9 cellular contexts compared by ENCODE assay signal in the genomic region with DNA sequence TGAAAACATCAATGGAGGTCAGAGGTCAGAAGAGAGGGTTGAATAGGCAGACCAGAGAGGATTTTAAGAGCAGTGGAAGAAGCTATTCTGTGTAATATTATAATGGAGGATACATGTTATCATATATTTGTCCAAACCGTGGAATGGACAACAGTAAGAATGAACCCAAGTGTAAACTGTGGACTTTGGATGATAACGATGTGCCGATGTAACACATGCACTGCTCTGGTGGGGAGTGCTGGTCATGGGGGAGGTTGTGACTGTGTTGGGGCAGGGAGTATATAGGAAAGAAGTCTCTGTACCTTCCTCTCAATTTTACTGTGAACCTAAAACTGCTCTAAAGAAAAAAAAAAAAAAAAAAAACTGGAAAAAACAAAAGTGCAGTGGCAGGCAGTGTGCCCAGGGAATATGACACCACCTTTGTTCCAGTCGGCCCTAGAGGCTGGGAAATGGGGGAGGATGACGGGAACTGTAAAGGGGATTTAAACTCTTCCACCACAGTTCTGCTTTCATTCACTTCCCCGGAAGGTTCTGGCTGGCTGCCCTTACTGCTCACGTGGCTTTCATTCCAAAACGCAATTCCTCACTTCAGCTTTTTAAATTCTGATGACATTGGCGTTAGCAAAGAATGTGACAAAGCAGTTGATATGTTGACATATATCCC.
A peak's percentile ranks its signal among the peaks of the same experiment; 100 is the strongest.
DNase-seq lines count a peak whose midpoint lies in the region; ATAC-seq and TF ChIP-seq lines count a peak whose summit lies in the region.
"Had no signal": no experiment of that assay in that cellular context is flagged by ENCODE, and none has a peak within 500 bp of the region (broad histone marks: within the 10 kb centered on the region; RNA-seq: fewer than 3 reads in every experiment).

No MANE protein-coding gene starts in this region.

- H3K27ac ChIP-seq in KOPT-K1 (ENCODE audit: low read depth, low read length, poor library complexity, severe bottlenecking), result peak overlapping the region; percentile 58

- DNase-seq in AG09319 (ENCODE audit: extremely low read depth, low read depth) (peak; percentile 18), cerebellum (ENCODE audit: low spot score) (peak; percentile 10), medulla oblongata (ENCODE audit: extremely low spot score) (peak; percentile 86), NCI-H526 treated with DMSO at 0.1 percent for 48 hours (lab: John Stamatoyannopoulos, UW) (no peak), NCI-H2227 (lab: John Stamatoyannopoulos, UW; ENCODE audit: unreplicated experiment) (no peak)
- no peak for DNase-seq in activated CD4-positive, alpha-beta T cell treated with anti-CD3 and anti-CD28 coated beads, Interleukin-2, amount 50 U/mL, for 4 hours
- DNase-seq: activated B cell treated with CpG ODN at 0.5 μM for 24 hours had no signal

- no peak for ATAC-seq in HG02798 (IDR thresholded peaks at IDR 0.05; ENCODE audit: poor library complexity, unreplicated experiment)

- no peaks in the 10 kb centered on the region for H3K36me3 ChIP-seq in KOPT-K1 (ENCODE audit: insufficient read depth, low read length)

- no peaks in the 10 kb centered on the region for H3K9me3 ChIP-seq in KOPT-K1 (ENCODE audit: insufficient read depth, low read length, poor library complexity, severe bottlenecking)

- no peak for TF ChIP-seq CTCF in AG09319 (IDR thresholded peaks at IDR 0.05; ENCODE audit: low read depth, low read length)

Comparison
In these comparisons a context has a peak if more than half of its experiments do, and no peak if none do; other contexts are left out.
1. DNase-seq: peak in AG09319 (single experiment), cerebellum (single experiment) and medulla oblongata (single experiment); none in NCI-H526 treated with DMSO at 0.1 percent for 48 hours (single experiment), NCI-H2227 (single experiment) and activated CD4-positive, alpha-beta T cell treated with anti-CD3 and anti-CD28 coated beads, Interleukin-2, amount 50 U/mL, for 4 hours (0 of 2).